In the genomic region with DNA sequence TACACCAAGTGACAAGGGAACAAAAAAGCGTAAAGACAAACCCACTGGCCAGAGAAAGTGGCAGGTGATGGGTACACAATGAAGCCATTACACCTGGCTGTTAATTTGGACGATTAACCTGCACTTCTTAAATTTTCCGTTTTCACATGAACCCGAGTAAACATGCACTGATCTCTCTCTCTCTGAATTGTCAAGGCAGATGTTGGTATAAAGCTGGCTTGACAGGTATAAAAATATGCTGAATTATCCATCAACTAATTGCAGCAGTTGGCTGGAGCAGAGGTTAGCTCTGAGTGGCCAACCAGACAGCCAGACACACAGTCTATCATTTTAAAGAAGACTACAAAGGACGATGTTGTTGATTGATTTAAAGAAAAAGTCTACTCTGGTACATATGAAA, we compare ENCODE assay signal across 18 cellular contexts.
DNase-seq lines count a peak whose midpoint lies in the region; ATAC-seq, FAIRE-seq and TF ChIP-seq lines count a peak whose summit lies in the region.
"Had no signal": no experiment of that assay in that cellular context is flagged by ENCODE, and none has a peak within 500 bp of the region (broad histone marks: within the 10 kb centered on the region; RNA-seq: fewer than 3 reads in every experiment).

No MANE protein-coding gene starts in this region.

- 52 to 54% methylated on average over 5 of the region's 5 CpGs for WGBS in pancreas, 2 donors

- no peaks in the 10 kb centered on the region for H3K36me3 ChIP-seq in pancreas
- H3K36me3 ChIP-seq: BE2C had no signal

- no peaks in the 10 kb centered on the region for H3K27me3 ChIP-seq in pancreas
- H3K27me3 ChIP-seq: BE2C had no signal

- no peak for TF ChIP-seq CTCF in pancreas (IDR thresholded peaks at IDR 0.05)

- intact Hi-C loops in pancreas (cut with DNase I): no loop called here

- no peaks in the 10 kb centered on the region for H3K4me1 ChIP-seq in pancreas
- H3K4me1 ChIP-seq: BE2C had no signal

- no peaks in the 10 kb centered on the region for H3K9me3 ChIP-seq in pancreas
- H3K9me3 ChIP-seq: BE2C had no signal

- no peak overlapping the region for H3K4me3 ChIP-seq in pancreas
- H3K4me3 ChIP-seq: GM23338 had no signal

- peak in 3 of 4 donors; percentile 47 to 81 (median 81) for ATAC-seq in pancreas
- ATAC-seq: GM23338, HCT116 had no signal

- FAIRE-seq in pancreas (lab: Jason Lieb, UNC): no peak
- FAIRE-seq: GM12892 had no signal

- DNase-seq in NCI-H1092 treated with DMSO at 0.1 percent for 48 hours (lab: John Stamatoyannopoulos, UW) (peak; percentile 22), NCI-H1092 (lab: John Stamatoyannopoulos, UW) (no peak), NCI-H1930 (lab: John Stamatoyannopoulos, UW) (peak; percentile 79 to 82), NCI-H82 treated with DMSO at 0.1 percent for 48 hours (lab: John Stamatoyannopoulos, UW; ENCODE audit: unreplicated experiment) (peak; percentile 79), pancreas (no peak), occipital lobe (lab: John Stamatoyannopoulos, UW) (no peak), T1000 (lab: John Stamatoyannopoulos, UW) (no peak), DMS53 (lab: John Stamatoyannopoulos, UW) (no peak)
- DNase-seq: 8988T; BE2C; CD4-positive, alpha-beta T cell; NCI-H2029; NCI-H345; SW 1271 had no signal

- H3K27ac ChIP-seq in pancreas: no peak overlapping the region
- H3K27ac ChIP-seq: HL-60 had no signal

Comparison
In these comparisons a context has a peak if more than half of its experiments do, and no peak if none do; other contexts are left out.
1. DNase-seq: peak in NCI-H1092 treated with DMSO at 0.1 percent for 48 hours (single experiment), NCI-H1930 (2 of 2) and NCI-H82 treated with DMSO at 0.1 percent for 48 hours (single experiment); none in NCI-H1092 (single experiment), pancreas (0 of 6), occipital lobe (single experiment), T1000 (single experiment) and DMS53 (single experiment).